12 cellular contexts compared by ENCODE assay signal in the genomic region with DNA sequence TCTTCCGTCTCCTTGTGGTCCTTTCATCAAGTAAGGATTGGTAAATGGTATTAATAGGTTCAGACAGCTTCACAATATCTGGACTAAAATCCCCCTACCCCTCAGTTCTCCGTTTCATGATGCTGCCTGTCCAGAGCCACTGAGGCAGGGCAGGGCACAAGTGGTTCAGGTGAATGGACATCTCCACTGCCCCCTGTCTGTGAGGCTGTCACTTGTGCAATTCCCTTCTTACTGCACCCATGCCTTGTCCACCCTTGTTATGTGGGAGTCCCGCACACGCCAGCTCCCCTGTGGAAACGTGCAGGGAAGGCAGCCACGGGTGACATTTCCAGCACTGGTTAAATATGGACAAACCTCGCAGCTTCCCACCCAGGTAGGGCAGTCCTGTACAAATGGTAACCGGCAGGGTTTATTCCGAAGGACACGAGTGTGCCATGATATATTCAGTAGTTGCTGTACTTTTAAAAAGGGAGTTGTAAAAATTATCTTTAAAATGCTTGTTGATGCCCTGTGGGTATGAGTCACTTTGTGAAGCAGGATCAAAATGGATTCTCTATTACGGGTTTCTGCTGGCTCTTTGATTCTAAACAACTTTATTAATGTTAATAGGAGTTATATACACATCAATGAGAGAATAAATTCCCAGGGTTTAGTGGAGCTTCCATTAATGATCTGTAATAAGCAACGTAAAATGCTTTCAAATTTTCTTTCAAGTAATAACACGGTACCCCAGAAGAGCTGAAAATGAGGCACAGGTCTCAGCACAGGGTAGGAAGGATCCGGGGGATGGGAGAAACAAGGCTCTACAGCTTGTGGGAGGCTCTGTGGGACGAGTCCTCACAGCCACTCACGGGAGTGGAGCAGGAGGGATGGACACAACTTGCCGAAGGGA.
A peak's percentile ranks its signal among the peaks of the same experiment; 100 is the strongest.
DNase-seq lines count a peak whose midpoint lies in the region; ATAC-seq and TF ChIP-seq lines count a peak whose summit lies in the region.
"Had no signal": no experiment of that assay in that cellular context is flagged by ENCODE, and none has a peak within 500 bp of the region (broad histone marks: within the 10 kb centered on the region; RNA-seq: fewer than 3 reads in every experiment).

No MANE protein-coding gene starts in this region.

- DNase-seq in AG09309 (ENCODE audit: low read depth) (no peak), GM10248 (ENCODE audit: extremely low spot score) (no peak), kidney epithelial cell (ENCODE audit: low read depth) (no peak), NCI-H510A (lab: John Stamatoyannopoulos, UW) (no peak), SIG-M5 treated with dmso at 0.1 percent for 504 hours (lab: John Stamatoyannopoulos, UW; ENCODE audit: unreplicated experiment) (no peak)
- DNase-seq in stimulated activated naive CD4-positive, alpha-beta T cell (lab: John Stamatoyannopoulos, UW) = no peak
- DNase-seq: colonic mucosa, heart right ventricle, NCI-H748 treated with DMSO at 0.1 percent for 48 hours had no signal

- TF ChIP-seq CTCF in AG09309 (IDR thresholded peaks at IDR 0.05; ENCODE audit: control insufficient read depth, insufficient read depth, low read depth, low read length, missing control alignments) = peak; percentile 30
- TF ChIP-seq CTCF in GM10248 (IDR thresholded peaks at IDR 0.05; ENCODE audit: control extremely low read depth, extremely low read depth, low read depth, missing control alignments) = peak; percentile 15
- TF ChIP-seq CTCF in kidney epithelial cell (IDR thresholded peaks at IDR 0.05; ENCODE audit: insufficient read depth, low read length, poor library complexity, severe bottlenecking) = peak; percentile 23

- peak overlapping the region; percentile 83 for H3K27ac Mint-ChIP-seq in activated naive CD8-positive, alpha-beta T cell
- H3K27ac Mint-ChIP-seq: memory B cell had no signal

- no peaks in the 10 kb centered on the region for H3K36me3 ChIP-seq in kidney epithelial cell (ENCODE audit: control insufficient read depth, insufficient read depth, low read length)
- H3K36me3 ChIP-seq: colonic mucosa, heart right ventricle had no signal

- H3K4me3 ChIP-seq in AG09309 (ENCODE audit: control insufficient read depth, low read depth, low read length) = peak overlapping the region; percentile 25
- H3K4me3 ChIP-seq in kidney epithelial cell (ENCODE audit: low read depth, low read length) = no peak overlapping the region
- H3K4me3 ChIP-seq: colonic mucosa, heart right ventricle had no signal

- peaks cover 93% of the 10 kb centered on the region for H3K4me1 Mint-ChIP-seq in activated naive CD8-positive, alpha-beta T cell (ENCODE audit: low read depth)

- peaks cover 41% of the 10 kb centered on the region for H3K36me3 Mint-ChIP-seq in activated naive CD8-positive, alpha-beta T cell

- POLR2A ChIA-PET in GM10248 (lab: Yijun Ruan, JAX) = no interaction called here

- ATAC-seq in HG03565 (IDR thresholded peaks at IDR 0.05; ENCODE audit: unreplicated experiment) = no peak

- no peaks in the 10 kb centered on the region for H3K27me3 Mint-ChIP-seq in activated naive CD8-positive, alpha-beta T cell
- H3K27me3 Mint-ChIP-seq: memory B cell had no signal

- no peaks in the 10 kb centered on the region for H3K27me3 ChIP-seq in kidney epithelial cell (ENCODE audit: control insufficient read depth, insufficient read depth, low read length)
- H3K27me3 ChIP-seq: colonic mucosa, heart right ventricle had no signal

- peak overlapping the region; percentile 34 for H3K4me3 Mint-ChIP-seq in activated naive CD8-positive, alpha-beta T cell
- H3K4me3 Mint-ChIP-seq: memory B cell had no signal

- CTCF ChIA-PET in GM10248 (lab: Yijun Ruan, JAX) = interaction anchor here (1.1 to 2.1 kb wide), 7 partner anchors 14 to 64 kb away, joined by 3 to 5 read pairs (median 4); no protein-coding TSS in a partner anchor

- H3K9me3 Mint-ChIP-seq in activated naive CD8-positive, alpha-beta T cell (ENCODE audit: low read depth) = no peaks in the 10 kb centered on the region
- H3K9me3 Mint-ChIP-seq: memory B cell had no signal
